9 cellular contexts compared by ENCODE assay signal in the genomic region with DNA sequence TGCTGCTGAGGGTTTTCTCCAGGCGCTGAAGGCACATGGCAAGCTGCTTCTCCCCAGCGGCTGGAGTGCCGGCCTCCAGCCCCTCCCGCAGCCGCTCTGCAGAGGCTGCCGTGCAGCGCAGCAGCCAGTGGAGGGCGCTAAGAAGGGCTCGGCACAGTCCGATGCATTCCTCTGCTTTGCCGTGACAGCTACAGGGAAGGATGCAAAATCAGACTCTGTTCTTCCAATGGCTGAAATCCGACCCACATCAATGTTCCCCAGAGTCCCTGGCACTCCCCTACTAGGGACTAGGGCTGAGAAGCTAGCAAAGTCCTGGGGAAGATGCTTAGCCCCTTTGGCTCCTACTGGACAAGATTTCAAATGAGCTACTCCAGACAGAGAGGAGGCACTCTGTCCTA. TPM values are rescaled to one million over a fixed set of nuclear protein-coding genes. Genes with fewer than 3 reads are reported as not detected.
A peak's percentile ranks its signal among the peaks of the same experiment; 100 is the strongest.
DNase-seq lines count a peak whose midpoint lies in the region; ATAC-seq, FAIRE-seq and TF ChIP-seq lines count a peak whose summit lies in the region.
"Had no signal": no experiment of that assay in that cellular context is flagged by ENCODE, and none has a peak within 500 bp of the region (broad histone marks: within the 10 kb centered on the region; RNA-seq: fewer than 3 reads in every experiment).

No MANE protein-coding gene starts in this region.

- no peak for TF ChIP-seq POLR2A in GM12878 (IDR thresholded peaks at IDR 0.05; ENCODE audit: low read depth, low read length)
- no peak for TF ChIP-seq POLR2A in GM18505 (IDR thresholded peaks at IDR 0.05; ENCODE audit: borderline replicate concordance, extremely low read depth, insufficient read depth, insufficient read length)

- H3K27ac ChIP-seq in DND-41 (ENCODE audit: low read length): no peak overlapping the region
- no peak overlapping the region for H3K27ac ChIP-seq in GM12878 (ENCODE audit: control insufficient read depth, insufficient read depth)
- H3K27ac ChIP-seq: thoracic aorta had no signal

- intact Hi-C loops in GM12878 (cut with micrococcal nuclease; ENCODE audit: unreplicated experiment) (no loop called here), mucosa of descending colon (cut with DNase I, micrococcal nuclease) (loop anchor here in 1 of 2 donors (10.0 kb wide), 1 partner anchor 140 kb away; a partner anchor contains a TSS)

- H3K9me3 ChIP-seq in DND-41 (ENCODE audit: insufficient read depth, low read length, severe bottlenecking) (no peaks in the 10 kb centered on the region), GM12878 (replicated peaks; ENCODE audit: control insufficient read depth, insufficient read depth, low read length) (no peaks in the 10 kb centered on the region), mucosa of descending colon (no peaks in the 10 kb centered on the region)
- H3K9me3 ChIP-seq: thoracic aorta had no signal

- no peak for ATAC-seq in DND-41 (ENCODE audit: insufficient read depth, low read depth)
- no peak; the same call in 2 of the 3 replicates for ATAC-seq in GM12878
- peak; percentile 69 for ATAC-seq in mucosa of descending colon
- no peak for ATAC-seq in GM21526 (IDR thresholded peaks at IDR 0.05; ENCODE audit: low FRiP score, unreplicated experiment)
- ATAC-seq in HG02588 (IDR thresholded peaks at IDR 0.05; ENCODE audit: unreplicated experiment): no peak
- no peak for ATAC-seq in GM18505 (IDR thresholded peaks at IDR 0.05; ENCODE audit: unreplicated experiment)

- H3K27me3 ChIP-seq in DND-41 (ENCODE audit: insufficient read depth, low read length, poor library complexity): no peaks in the 10 kb centered on the region
- H3K27me3 ChIP-seq in GM12878 (replicated peaks in 1 of 2; ENCODE audit: control insufficient read depth in 2 of 2, insufficient read depth in 2 of 2, low read length in 1 of 2): no peaks in the 10 kb centered on the region

- no peak overlapping the region for H3K4me2 ChIP-seq in DND-41 (ENCODE audit: insufficient read depth, low read length)
- no peak overlapping the region for H3K4me2 ChIP-seq in GM12878 (ENCODE audit: control insufficient read depth, insufficient read depth)

- DNase-seq in DND-41: no peak
- DNase-seq in GM12878 (ENCODE audit: low read depth, low spot score): no peak
- DNase-seq in mucosa of descending colon: peak in 2 of 3 donors; percentile 54 to 72
- no peak for DNase-seq in stimulated activated naive CD4-positive, alpha-beta T cell (lab: John Stamatoyannopoulos, UW)

- no peaks in the 10 kb centered on the region for H3K79me2 ChIP-seq in DND-41 (ENCODE audit: insufficient read depth, low read length)
- no peaks in the 10 kb centered on the region for H3K79me2 ChIP-seq in GM12878 (ENCODE audit: control insufficient read depth, insufficient read depth, low read length)

- H2AFZ ChIP-seq in DND-41 (ENCODE audit: low read depth, low read length): no peak overlapping the region
- no peak overlapping the region for H2AFZ ChIP-seq in GM12878 (ENCODE audit: control insufficient read depth, low read depth, low read length)

- SMC1A ChIA-PET in GM12878 (lab: Charles Lee; ENCODE audit: uncharacterized antibody, unreplicated experiment): no interaction called here

- 86% methylated on average over 12 of the region's 12 CpGs for WGBS in GM12878 (ENCODE audit: insufficient coverage, insufficient replicate concordance, low lambda C conversion rate, missing lambda C conversion rate)

- no peak for FAIRE-seq in GM12878 (lab: Jason Lieb, UNC)

- H3K4me3 ChIP-seq in DND-41 (ENCODE audit: low read depth in 1 of 2, low read length in 2 of 2): no peak overlapping the region
- no peak overlapping the region for H3K4me3 ChIP-seq in GM12878
- H3K4me3 ChIP-seq in mucosa of descending colon: no peak overlapping the region
- H3K4me3 ChIP-seq: thoracic aorta had no signal

- TF ChIP-seq RAD21 in Ishikawa (IDR thresholded peaks at IDR 0.05; ENCODE audit: low read depth): peak; percentile 53
- no peak for TF ChIP-seq RAD21 in GM12878 (IDR thresholded peaks at IDR 0.05; ENCODE audit: insufficient read depth, low read depth, low read length)

- CTCF ChIA-PET in GM12878 (lab: Yijun Ruan, JAX): interaction anchor here (0.9 to 5.8 kb wide), 6 partner anchors 10 to 157 kb away, joined by 3 to 43 read pairs (median 4); a partner anchor contains a TSS

- in situ Hi-C loops in GM12878 (cut with MboI): no loop called here

- no peaks in the 10 kb centered on the region for H3K4me1 ChIP-seq in DND-41 (ENCODE audit: insufficient read depth, low read length)
- H3K4me1 ChIP-seq in GM12878 (ENCODE audit: control insufficient read depth, insufficient read depth, low read length): no peaks in the 10 kb centered on the region
- H3K4me1 ChIP-seq in mucosa of descending colon (ENCODE audit: low read depth): peaks cover 18% of the 10 kb centered on the region

- RAD21 ChIA-PET in GM12878 (lab: Charles Lee; ENCODE audit: unreplicated experiment): interaction anchor here (0.7 kb wide), 1 partner anchor 53 kb away, joined by 3 read pairs; no protein-coding TSS in a partner anchor

- H3K9ac ChIP-seq in DND-41 (ENCODE audit: low read depth, low read length): no peak overlapping the region
- no peak overlapping the region for H3K9ac ChIP-seq in GM12878 (ENCODE audit: control insufficient read depth, insufficient read depth, low read length)

- TF ChIP-seq EP300 in Ishikawa (IDR thresholded peaks at IDR 0.05; ENCODE audit: borderline replicate concordance) (no peak), GM12878 (IDR thresholded peaks at IDR 0.05; ENCODE audit: borderline replicate concordance in 1 of 2, control insufficient read depth in 1 of 2, low read depth in 2 of 2, low read length in 2 of 2) (no peak)

- H4K20me1 ChIP-seq in DND-41 (ENCODE audit: insufficient read depth, low read length) (no peaks in the 10 kb centered on the region; the same call in 1 of the 2 replicates), GM12878 (ENCODE audit: control insufficient read depth, insufficient read depth) (no peaks in the 10 kb centered on the region)

- BruUV-seq in GM12878 (replicated peaks; lab: Mats Ljungman, UMichigan): no TSS peak

- POLR2A ChIA-PET in GM12878 (lab: Charles Lee): no interaction called here

- peaks cover 61% of the 10 kb centered on the region for H3K36me3 ChIP-seq in DND-41 (ENCODE audit: insufficient read depth, low read length)
- peaks cover 16 to 22% of the 10 kb centered on the region in 2 experiments; a peak in 3 of 4 replicates for H3K36me3 ChIP-seq in GM12878 (ENCODE audit: control insufficient read depth in 2 of 2, insufficient read depth in 2 of 2, low read length in 1 of 2)
- no peaks in the 10 kb centered on the region for H3K36me3 ChIP-seq in mucosa of descending colon (ENCODE audit: low read depth)

- TF ChIP-seq CTCF in DND-41 (IDR thresholded peaks at IDR 0.05; ENCODE audit: borderline replicate concordance, extremely low read depth, low read length, poor library complexity, severe bottlenecking) (peak; percentile 64), GM12878 (IDR thresholded peaks at IDR 0.05 in 2 of 3, conservative IDR thresholded peaks at IDR 0.05 in 1 of 3; ENCODE audit: control insufficient read depth in 2 of 3, extremely low read depth in 1 of 3, insufficient read depth in 1 of 3, low read depth in 3 of 3, low read length in 3 of 3) (peak; percentile 6 to 33 (median 25); a peak in 4 of 6 replicates), mucosa of descending colon (IDR thresholded peaks at IDR 0.05) (peak; percentile 53)

RNA-seq across cellular contexts. Expression of a gene that starts 19.0 kb away (rescaled TPM):
- total RNA-seq in GM12878 (2013; cell fraction: nucleolus; rRNA removed): 191 and 225 TPM in 2 replicates
- 33.5 and 40.6 TPM in 2 replicates for total RNA-seq in GM12878 (2014; rRNA removed)
- 32.8 and 35.3 TPM in 2 replicates for total RNA-seq in GM12878 (2014; rRNA removed; fragmentation: Illumina TruSeq; extraction: Trizol)
- 74.1 and 84.7 TPM in 2 replicates for total RNA-seq in GM12878 (2021)
- 47.6 TPM for polyA plus RNA-seq in GM12878 (2011; ENCODE audit: low read depth)
- polyA plus RNA-seq in GM12878 (2011; rRNA removed): 31.1 and 74.8 TPM in 2 replicates
- 78.2 and 80.7 TPM in 2 replicates for polyA plus RNA-seq in GM12878 (2011; cell fraction: cytosol; rRNA removed)
- polyA plus RNA-seq in GM12878 (2011; cell fraction: nucleus; rRNA removed): 270 and 289 TPM in 2 replicates
- polyA plus RNA-seq in GM12878 (2012): 54.5 and 59.0 TPM in 2 replicates
- 77.0 and 85.1 TPM in 2 replicates for polyA plus RNA-seq in GM12878 (2014; fragmentation: Illumina TruSeq; extraction: Trizol)
- 10 to 100 TPM in 1 of 2 experiments, 1 to 10 TPM in 1; 5.4 to 10.3 TPM for polyA plus RNA-seq in GM12878 (2014; fragmentation: Nextera tagmentation; extraction: Ambion mirVana)
- 58.6 and 75.5 TPM in 2 replicates for polyA plus RNA-seq in GM12878 (2014; rRNA removed)
- polyA plus RNA-seq in GM12878 (2016; fragmentation: Nextera tagmentation; extraction: Ambion mirVana): 10 to 100 TPM; 89.9 to 97.4 TPM
- polyA minus RNA-seq in GM12878 (2011; rRNA and poly(A)+ RNA removed): 93.6 and 96.4 TPM in 2 replicates
- 54.1 and 61.4 TPM in 2 replicates for polyA minus RNA-seq in GM12878 (2011; cell fraction: cytosol; rRNA and poly(A)+ RNA removed)
- 104 and 143 TPM in 2 replicates for polyA minus RNA-seq in GM12878 (2011; cell fraction: nucleus; rRNA and poly(A)+ RNA removed)
- 10 to 100 TPM; 76.6 to 90.2 (median 87.4) TPM for total RNA-seq in mucosa of descending colon

RNA-seq across cellular contexts. Expression of a gene that starts 19.9 kb away (rescaled TPM):
- not detected in 2 replicates for total RNA-seq in GM12878 (2013; cell fraction: nucleolus; rRNA removed)
- total RNA-seq in GM12878 (2014; rRNA removed) (0.16 TPM in 1 of 2 replicates, not detected in the other), GM12878 (2014; rRNA removed; fragmentation: Illumina TruSeq; extraction: Trizol) (0.09 TPM in 1 of 2 replicates, not detected in the other), GM12878 (2021) (0.28 TPM in 1 of 2 replicates, not detected in the other), mucosa of descending colon (not detected)
- not detected for polyA plus RNA-seq in GM12878 (2011; ENCODE audit: low read depth)
- polyA plus RNA-seq in GM12878 (2011; rRNA removed) (not detected in 2 replicates), GM12878 (2014; fragmentation: Illumina TruSeq; extraction: Trizol) (0.10 TPM in 1 of 2 replicates, not detected in the other), GM12878 (2014; fragmentation: Nextera tagmentation; extraction: Ambion mirVana) (under 1 TPM in 1 of 2 experiments, not detected in 1; 0.09 TPM), GM12878 (2014; rRNA removed) (0.23 and 0.36 TPM in 2 replicates), GM12878 (2016; fragmentation: Nextera tagmentation; extraction: Ambion mirVana) (under 1 TPM in 1 of 2 experiments, not detected in 1; 0.12 TPM)
- polyA plus RNA-seq in GM12878 (2011; cell fraction: cytosol; rRNA removed): 0.06 and 0.13 TPM in 2 replicates
- polyA plus RNA-seq in GM12878 (2011; cell fraction: nucleus; rRNA removed): 0.24 and 0.37 TPM in 2 replicates
- 0.15 and 0.22 TPM in 2 replicates for polyA plus RNA-seq in GM12878 (2012)
- polyA minus RNA-seq in GM12878 (2011; rRNA and poly(A)+ RNA removed): not detected in 2 replicates
- polyA minus RNA-seq in GM12878 (2011; cell fraction: cytosol; rRNA and poly(A)+ RNA removed): not detected in 2 replicates
- polyA minus RNA-seq in GM12878 (2011; cell fraction: nucleus; rRNA and poly(A)+ RNA removed): not detected in 2 replicates

RNA-seq across cellular contexts. Expression of a gene that starts 27.6 kb away (rescaled TPM):
- 3.8 and 5.5 TPM in 2 replicates for total RNA-seq in GM12878 (2013; cell fraction: nucleolus; rRNA removed)
- total RNA-seq in GM12878 (2014; rRNA removed): 0.65 and 0.68 TPM in 2 replicates
- 0.63 and 0.64 TPM in 2 replicates for total RNA-seq in GM12878 (2014; rRNA removed; fragmentation: Illumina TruSeq; extraction: Trizol)
- total RNA-seq in GM12878 (2021): 1.5 and 2.0 TPM in 2 replicates
- polyA plus RNA-seq in GM12878 (2011; ENCODE audit: low read depth): 1.2 TPM
- 0.81 and 1.1 TPM in 2 replicates for polyA plus RNA-seq in GM12878 (2011; rRNA removed)
- polyA plus RNA-seq in GM12878 (2011; cell fraction: cytosol; rRNA removed): 1.5 TPM in 2 replicates
- polyA plus RNA-seq in GM12878 (2011; cell fraction: nucleus; rRNA removed): 1.1 and 1.4 TPM in 2 replicates
- 1.9 and 2.2 TPM in 2 replicates for polyA plus RNA-seq in GM12878 (2012)
- polyA plus RNA-seq in GM12878 (2014; fragmentation: Illumina TruSeq; extraction: Trizol): 1.0 and 1.2 TPM in 2 replicates
- under 1 TPM; 0.03 to 0.07 TPM for polyA plus RNA-seq in GM12878 (2014; fragmentation: Nextera tagmentation; extraction: Ambion mirVana)
- 0.64 and 0.81 TPM in 2 replicates for polyA plus RNA-seq in GM12878 (2014; rRNA removed)
- polyA plus RNA-seq in GM12878 (2016; fragmentation: Nextera tagmentation; extraction: Ambion mirVana): under 1 TPM; 0.07 to 0.64 TPM
- 1.1 and 1.4 TPM in 2 replicates for polyA minus RNA-seq in GM12878 (2011; rRNA and poly(A)+ RNA removed)
- 0.42 and 0.80 TPM in 2 replicates for polyA minus RNA-seq in GM12878 (2011; cell fraction: cytosol; rRNA and poly(A)+ RNA removed)
- 0.48 and 0.57 TPM in 2 replicates for polyA minus RNA-seq in GM12878 (2011; cell fraction: nucleus; rRNA and poly(A)+ RNA removed)
- 100 to 1,000 TPM in 1 of 3 donors, 10 to 100 TPM in 2; 56.8 to 114 (median 60.0) TPM for total RNA-seq in mucosa of descending colon

RNA-seq across cellular contexts. Expression of a gene that starts 54.6 kb away (rescaled TPM):
- total RNA-seq in GM12878 (2013; cell fraction: nucleolus; rRNA removed): 59.9 and 66.8 TPM in 2 replicates
- total RNA-seq in GM12878 (2014; rRNA removed): 132 and 150 TPM in 2 replicates
- total RNA-seq in GM12878 (2014; rRNA removed; fragmentation: Illumina TruSeq; extraction: Trizol): 65.8 and 70.3 TPM in 2 replicates
- 150 and 151 TPM in 2 replicates for total RNA-seq in GM12878 (2021)
- polyA plus RNA-seq in GM12878 (2011; ENCODE audit: low read depth): 53.3 TPM
- 35.1 and 79.4 TPM in 2 replicates for polyA plus RNA-seq in GM12878 (2011; rRNA removed)
- polyA plus RNA-seq in GM12878 (2011; cell fraction: cytosol; rRNA removed): 104 and 113 TPM in 2 replicates
- polyA plus RNA-seq in GM12878 (2011; cell fraction: nucleus; rRNA removed): 99.4 and 118 TPM in 2 replicates
- 81.3 and 91.1 TPM in 2 replicates for polyA plus RNA-seq in GM12878 (2012)
- polyA plus RNA-seq in GM12878 (2014; fragmentation: Illumina TruSeq; extraction: Trizol): 78.8 and 121 TPM in 2 replicates
- 1 to 10 TPM; 2.2 to 2.6 TPM for polyA plus RNA-seq in GM12878 (2014; fragmentation: Nextera tagmentation; extraction: Ambion mirVana)
- 138 and 155 TPM in 2 replicates for polyA plus RNA-seq in GM12878 (2014; rRNA removed)
- polyA plus RNA-seq in GM12878 (2016; fragmentation: Nextera tagmentation; extraction: Ambion mirVana): 100 to 1,000 TPM; 182 to 192 TPM
- polyA minus RNA-seq in GM12878 (2011; rRNA and poly(A)+ RNA removed): 83.5 and 88.8 TPM in 2 replicates
- 33.7 and 39.4 TPM in 2 replicates for polyA minus RNA-seq in GM12878 (2011; cell fraction: cytosol; rRNA and poly(A)+ RNA removed)
- polyA minus RNA-seq in GM12878 (2011; cell fraction: nucleus; rRNA and poly(A)+ RNA removed): 21.6 and 30.6 TPM in 2 replicates
- total RNA-seq in mucosa of descending colon: 100 to 1,000 TPM in 1 of 3 donors, 10 to 100 TPM in 2; 96.0 to 126 (median 96.8) TPM

Comparison
In these comparisons a context has a peak if more than half of its experiments do, and no peak if none do; other contexts are left out.
1. DNase-seq: peak in mucosa of descending colon (2 of 3); none in DND-41 (single experiment), GM12878 (single experiment) and stimulated activated naive CD4-positive, alpha-beta T cell (0 of 6).
2. RNA of a gene that starts 27.6 kb away (total RNA-seq): 56.8 to 114 TPM in mucosa of descending colon; 0.63 to 5.5 TPM in GM12878; every median in the first group is over 4 times any median in the second.
3. Peak in every context shown above with its lines, with median percentiles within 50 percentile points of each other: CTCF ChIP-seq.